8 cellular contexts compared by ENCODE assay signal in the genomic region with DNA sequence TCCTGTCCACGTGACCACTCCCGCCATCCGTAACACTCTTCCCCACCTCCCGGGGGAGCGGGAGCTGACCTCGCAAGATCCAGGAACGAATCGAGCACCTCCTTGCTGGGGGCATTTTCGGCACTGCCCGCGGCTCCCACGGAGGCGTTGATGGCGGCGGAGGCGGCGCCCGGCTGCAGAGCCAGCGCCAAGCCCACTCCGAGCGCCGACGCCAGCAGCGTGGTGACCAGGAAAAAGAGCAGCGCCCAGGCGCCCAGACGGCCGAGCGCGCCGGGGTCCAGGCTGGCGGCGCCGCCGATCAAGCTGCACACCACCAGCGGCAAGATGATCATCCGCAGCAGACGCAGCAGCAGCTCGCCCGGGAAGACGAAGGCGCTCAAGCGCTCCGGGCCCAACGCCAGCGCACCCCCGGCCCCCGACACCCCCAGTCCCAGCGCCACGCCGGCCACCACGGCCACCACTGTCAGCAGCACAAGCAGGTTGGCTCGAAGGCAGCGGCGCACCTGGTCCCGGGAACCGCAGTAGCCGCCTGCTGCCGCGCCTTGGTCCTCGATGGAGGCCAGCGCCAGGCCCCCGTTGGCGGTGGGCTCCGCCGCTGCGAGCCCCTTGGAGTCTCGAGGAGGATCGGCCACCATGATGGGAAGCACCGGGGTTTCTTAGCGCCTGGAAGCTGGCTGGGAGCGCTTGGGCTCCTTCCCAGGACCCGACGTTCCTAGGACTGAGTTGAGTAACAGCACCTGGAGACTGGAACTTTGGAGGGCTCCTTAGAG. TPM values are rescaled to one million over a fixed set of nuclear protein-coding genes. Genes with fewer than 3 reads are reported as not detected.
DNase-seq lines count a peak whose midpoint lies in the region; ATAC-seq, FAIRE-seq and TF ChIP-seq lines count a peak whose summit lies in the region.

No MANE protein-coding gene starts in this region.

- H3K4me2 ChIP-seq in OCI-LY1 (ENCODE audit: low read length): peak overlapping the region; percentile 85

- peak; percentile 37 for DNase-seq in SIG-M5 treated with dmso at 0.1 percent for 504 hours (lab: John Stamatoyannopoulos, UW; ENCODE audit: unreplicated experiment)
- no peak for DNase-seq in SIG-M5 (lab: John Stamatoyannopoulos, UW)
- peak; percentile 47 for DNase-seq in activated naive CD4-positive, alpha-beta T cell treated with anti-CD3 and anti-CD28 coated beads for 36 hours
- peak; percentile 83 for DNase-seq in Right ventricle myocardium inferior (ENCODE audit: missing footprints)
- DNase-seq in pancreas: peak in 5 of 6 donors; percentile 34 to 87 (median 62)

- no peaks in the 10 kb centered on the region for H3K27me3 Mint-ChIP-seq in activated naive CD4-positive, alpha-beta T cell treated with anti-CD3 and anti-CD28 coated beads for 36 hours (ENCODE audit: low read depth)

- CTCF ChIA-PET in activated naive CD4-positive, alpha-beta T cell treated with anti-CD3 and anti-CD28 coated beads for 36 hours (lab: Charles Lee): interaction anchor here (0.5 to 3.3 kb wide), 5 partner anchors 20 to 52 kb away, joined by 3 to 13 read pairs (median 4); no protein-coding TSS in a partner anchor

- no peaks in the 10 kb centered on the region for H4K20me1 ChIP-seq in OCI-LY1 (ENCODE audit: insufficient read depth, low read length)

- H3K27me3 ChIP-seq in OCI-LY1 (ENCODE audit: insufficient read depth, low read length): no peaks in the 10 kb centered on the region; the same call in 1 of the 2 replicates
- no peaks in the 10 kb centered on the region for H3K27me3 ChIP-seq in pancreas

- peaks cover 44% of the 10 kb centered on the region for H3K4me1 Mint-ChIP-seq in activated naive CD4-positive, alpha-beta T cell treated with anti-CD3 and anti-CD28 coated beads for 36 hours (ENCODE audit: low read depth)

- TF ChIP-seq POLR2A in GM18505 (IDR thresholded peaks at IDR 0.05; ENCODE audit: borderline replicate concordance, extremely low read depth, insufficient read depth, insufficient read length): no peak

- H3K4me3 ChIP-seq in OCI-LY1 (ENCODE audit: low read depth, low read length, poor library complexity, severe bottlenecking) (peak overlapping the region; percentile 98), pancreas (peak overlapping the region; percentile 47 to 76 (median 53))

- no peaks in the 10 kb centered on the region for H3K9me3 ChIP-seq in OCI-LY1 (ENCODE audit: low read length)
- no peaks in the 10 kb centered on the region for H3K9me3 ChIP-seq in pancreas

- no peaks in the 10 kb centered on the region for H3K9me2 ChIP-seq in OCI-LY1 (ENCODE audit: low read depth, low read length)

- peaks cover 48% of the 10 kb centered on the region for H3K36me3 Mint-ChIP-seq in activated naive CD4-positive, alpha-beta T cell treated with anti-CD3 and anti-CD28 coated beads for 36 hours (ENCODE audit: low read depth)

- no peak overlapping the region for H2AFZ ChIP-seq in OCI-LY1 (ENCODE audit: low read length)

- H3K27ac Mint-ChIP-seq in activated naive CD4-positive, alpha-beta T cell treated with anti-CD3 and anti-CD28 coated beads for 36 hours: peak overlapping the region; percentile 99

- H3K4me3 Mint-ChIP-seq in activated naive CD4-positive, alpha-beta T cell treated with anti-CD3 and anti-CD28 coated beads for 36 hours: peak overlapping the region; percentile 95

- no peak for TF ChIP-seq CTCF in OCI-LY1 (IDR thresholded peaks at IDR 0.05; ENCODE audit: low read length)
- TF ChIP-seq CTCF in pancreas (IDR thresholded peaks at IDR 0.05): no peak

- intact Hi-C loops in activated naive CD4-positive, alpha-beta T cell treated with anti-CD3 and anti-CD28 coated beads for 36 hours (cut with micrococcal nuclease): loop anchor here (2.0 to 5.0 kb wide), 4 partner anchors 63 to 400 kb away; partner anchors contain the start of genes AP2S1, CALM3 and ZC3H4
- intact Hi-C loops in Right ventricle myocardium inferior (cut with DNase I): no loop called here
- intact Hi-C loops in pancreas (cut with DNase I): no loop called here

- peaks cover 31% of the 10 kb centered on the region for H3K4me1 ChIP-seq in OCI-LY1 (ENCODE audit: insufficient read depth, low read length, severe bottlenecking)
- peaks cover 3 to 6% (median 4%) of the 10 kb centered on the region in 3 donors for H3K4me1 ChIP-seq in pancreas

- peaks cover 33% of the 10 kb centered on the region for H3K36me3 ChIP-seq in OCI-LY1 (ENCODE audit: insufficient read depth, low read length)
- H3K36me3 ChIP-seq in pancreas: no peaks in the 10 kb centered on the region

- H3K9ac ChIP-seq in OCI-LY1 (ENCODE audit: low read length): peak overlapping the region; percentile 87

- ATAC-seq in Right ventricle myocardium inferior (peak; percentile 49), pancreas (peak; percentile 24 to 51 (median 35)), HG02623 (IDR thresholded peaks at IDR 0.05; ENCODE audit: unreplicated experiment) (no peak), GM18505 (IDR thresholded peaks at IDR 0.05; ENCODE audit: unreplicated experiment) (no peak)

- peaks cover 42% of the 10 kb centered on the region for H3K79me2 ChIP-seq in OCI-LY1 (ENCODE audit: insufficient read depth, low read length)

- no peaks in the 10 kb centered on the region for H3K9me3 Mint-ChIP-seq in activated naive CD4-positive, alpha-beta T cell treated with anti-CD3 and anti-CD28 coated beads for 36 hours

- H3K27ac ChIP-seq in OCI-LY1 (ENCODE audit: low read depth, low read length, poor library complexity, severe bottlenecking) (peak overlapping the region; percentile 95), pancreas (peak overlapping the region; percentile 54 to 71 (median 64))

- FAIRE-seq in pancreas (lab: Jason Lieb, UNC): no peak

- peaks cover 6% of the 10 kb centered on the region; the same call in 1 of the 2 replicates for H3F3A ChIP-seq in OCI-LY1 (ENCODE audit: insufficient read depth, low read length)

- WGBS in pancreas, 2 donors: 1 to 2% methylated on average over 65 to 74 of the region's 74 CpGs

RNA-seq across cellular contexts. Expression of gene SLC1A5, which starts 0.9 kb away (rescaled TPM):
- total RNA-seq in activated naive CD4-positive, alpha-beta T cell treated with anti-CD3 and anti-CD28 coated beads for 36 hours: 100 to 1,000 TPM; 139 TPM
- total RNA-seq in Right ventricle myocardium inferior: 10.1 TPM
- total RNA-seq in pancreas: 100 to 1,000 TPM in 1 of 6 donors, 10 to 100 TPM in 4, 1 to 10 TPM in 1; 9.6 to 148 (median 15.9) TPM
- polyA plus RNA-seq in pancreas: 10 to 100 TPM in 1 of 2 donors, 1 to 10 TPM in 1; 8.6 to 13.9 TPM

RNA-seq across cellular contexts. Expression of gene STRN4, which starts 41.3 kb away (rescaled TPM):
- total RNA-seq in activated naive CD4-positive, alpha-beta T cell treated with anti-CD3 and anti-CD28 coated beads for 36 hours: 10 to 100 TPM; 59.2 to 63.2 TPM
- total RNA-seq in Right ventricle myocardium inferior (51.4 TPM), pancreas (10 to 100 TPM; 26.4 to 43.5 (median 32.6) TPM)
- 10 to 100 TPM; 43.4 to 48.0 TPM for polyA plus RNA-seq in pancreas

RNA-seq across cellular contexts. Expression of gene FKRP, which starts 41.7 kb away (rescaled TPM):
- total RNA-seq in activated naive CD4-positive, alpha-beta T cell treated with anti-CD3 and anti-CD28 coated beads for 36 hours: 1 to 10 TPM; 8.8 to 9.0 TPM
- total RNA-seq in Right ventricle myocardium inferior (16.2 TPM), pancreas (1 to 10 TPM; 5.0 to 9.4 (median 6.5) TPM)
- 10 to 100 TPM; 16.6 to 17.4 TPM for polyA plus RNA-seq in pancreas

Comparison
In these comparisons a context has a peak if more than half of its experiments do, and no peak if none do; other contexts are left out.
1. ATAC-seq: peak in Right ventricle myocardium inferior (single experiment) and pancreas (4 of 4); none in HG02623 (single experiment) and GM18505 (single experiment).